ENCODE assay signal across 8 cellular contexts in the genomic region with DNA sequence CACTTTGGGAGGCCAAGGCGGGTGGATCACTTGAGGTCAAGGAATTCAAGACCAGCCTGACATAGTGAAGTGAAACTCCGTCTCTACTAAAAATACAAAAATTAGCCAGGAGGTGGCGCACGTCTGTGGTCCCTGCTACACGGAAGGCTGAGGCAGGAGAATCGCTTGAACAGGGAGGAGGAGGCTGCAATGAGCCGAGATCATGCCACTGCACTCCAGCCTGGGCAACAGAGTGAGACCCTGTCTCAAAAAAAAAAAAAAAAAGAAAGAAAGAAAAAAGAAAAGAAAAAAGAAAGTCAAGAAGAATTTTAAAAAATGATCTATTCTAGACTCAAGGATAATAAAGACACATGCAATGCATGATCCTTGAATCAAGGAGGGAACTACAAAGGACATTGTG. TPM values are rescaled to one million over a fixed set of nuclear protein-coding genes. Genes with fewer than 3 reads are reported as not detected.
DNase-seq lines count a peak whose midpoint lies in the region; ATAC-seq and TF ChIP-seq lines count a peak whose summit lies in the region.
"Not testable (repeated sequence)": the region's sequence is repeated elsewhere in the genome, so short reads cannot be mapped to it uniquely, and the experiment has no call there.

No MANE protein-coding gene starts in this region.

- H3K27ac Mint-ChIP-seq in endothelial cell (ENCODE audit: unreplicated experiment) = not testable (repeated sequence)

- not testable (repeated sequence) for H3K4me3 Mint-ChIP-seq in activated T-cell treated with anti-CD3 and anti-CD28 coated beads, Interleukin-2, amount 50 U/mL, for 4 hours; endothelial cell (ENCODE audit: unreplicated experiment)

- not testable (repeated sequence) for H3K9me3 Mint-ChIP-seq in activated T-cell treated with anti-CD3 and anti-CD28 coated beads, Interleukin-2, amount 50 U/mL, for 4 hours; endothelial cell (ENCODE audit: unreplicated experiment)

- H3K4me1 Mint-ChIP-seq in activated T-cell treated with anti-CD3 and anti-CD28 coated beads, Interleukin-2, amount 50 U/mL, for 4 hours (ENCODE audit: low read depth); endothelial cell (ENCODE audit: unreplicated experiment): not testable (repeated sequence)

- H3K4me3 ChIP-seq in AG10803 (ENCODE audit: low read length); lower leg skin (ENCODE audit: low read depth, poor library complexity, severe bottlenecking): not testable (repeated sequence)

- TF ChIP-seq POLR2A in lower leg skin (IDR thresholded peaks at IDR 0.05) = not testable (repeated sequence)

- H3K36me3 Mint-ChIP-seq in activated T-cell treated with anti-CD3 and anti-CD28 coated beads, Interleukin-2, amount 50 U/mL, for 4 hours (ENCODE audit: insufficient read depth); endothelial cell (ENCODE audit: low read depth, unreplicated experiment): not testable (repeated sequence)

- intact Hi-C loops in lower leg skin (cut with DNase I; ENCODE audit: low total_unique reads) = loop anchor here (10.0 kb wide), 1 partner anchor 59 kb away; no protein-coding TSS in a partner anchor

- 3 to 6% methylated on average over 7 of the region's 7 CpGs for WGBS in lower leg skin, 2 donors

- ATAC-seq in GM19351 (IDR thresholded peaks at IDR 0.05; ENCODE audit: unreplicated experiment) = peak; percentile 60
- ATAC-seq in activated T-cell treated with anti-CD3 and anti-CD28 coated beads, Interleukin-2, amount 50 U/mL, for 4 hours = peak; percentile 54 to 77

- peaks cover 25% of the 10 kb centered on the region for H3K27me3 Mint-ChIP-seq in activated T-cell treated with anti-CD3 and anti-CD28 coated beads, Interleukin-2, amount 50 U/mL, for 4 hours (ENCODE audit: low read depth)
- not testable (repeated sequence) for H3K27me3 Mint-ChIP-seq in endothelial cell (ENCODE audit: unreplicated experiment)

- DNase-seq in AG10803 (ENCODE audit: low read depth) (peak; percentile 49), NCI-H1417 (lab: John Stamatoyannopoulos, UW) (peak in 2 of 3 experiments; percentile 14 to 51), SK-N-DZ (ENCODE audit: low spot score) (peak; percentile 65), endothelial cell (ENCODE audit: low spot score) (peak; percentile 76), lower leg skin (ENCODE audit: low spot score in 2 of 2) (peak; percentile 53 to 87)
- DNase-seq in activated T-cell treated with anti-CD3 and anti-CD28 coated beads, Interleukin-2, amount 50 U/mL, for 4 hours = peak; percentile 48
- DNase-seq in stimulated activated CD4-positive, alpha-beta T cell treated with anti-CD3 and anti-CD28 coated beads, Interleukin-2, amount 100 ng/mL, for 4 hours (ENCODE audit: low read depth) = peak; percentile 46

- TF ChIP-seq CTCF in AG10803 (conservative IDR thresholded peaks at IDR 0.05; ENCODE audit: low read length) (peak; percentile 60), endothelial cell (IDR thresholded peaks at IDR 0.05; ENCODE audit: unreplicated experiment) (peak; percentile 81)
- TF ChIP-seq CTCF in lower leg skin (IDR thresholded peaks at IDR 0.05) = not testable (repeated sequence)

RNA-seq across cellular contexts. Expression of a gene that starts 32.8 kb away (rescaled TPM):
- 0.92 and 1.1 TPM in 2 replicates for polyA plus RNA-seq in SK-N-DZ (2014; cell fraction: cytosol; rRNA removed)
- 8.3 and 8.8 TPM in 2 replicates for polyA plus RNA-seq in SK-N-DZ (2014; cell fraction: nucleus; rRNA removed)
- total RNA-seq in activated T-cell treated with anti-CD3 and anti-CD28 coated beads, Interleukin-2, amount 50 U/mL, for 4 hours = 1 to 10 TPM; 1.0 to 1.4 (median 1.4) TPM
- total RNA-seq in endothelial cell (ENCODE audit: unreplicated experiment) (0.59 TPM), lower leg skin (1 to 10 TPM in 3 of 4 donors, under 1 TPM in 1; 0.49 to 3.2 (median 1.7) TPM)

RNA-seq across cellular contexts. Expression of a gene that starts 36.0 kb away (rescaled TPM):
- polyA plus RNA-seq in SK-N-DZ (2014; cell fraction: cytosol; rRNA removed) = not detected in 2 replicates
- polyA plus RNA-seq in SK-N-DZ (2014; cell fraction: nucleus; rRNA removed) = not detected in 2 replicates
- total RNA-seq in activated T-cell treated with anti-CD3 and anti-CD28 coated beads, Interleukin-2, amount 50 U/mL, for 4 hours = not detected
- total RNA-seq in endothelial cell (ENCODE audit: unreplicated experiment) (not detected), lower leg skin (not detected)

RNA-seq across cellular contexts. Expression of a gene that starts 46.8 kb away (rescaled TPM):
- polyA plus RNA-seq in SK-N-DZ (2014; cell fraction: cytosol; rRNA removed) = 0.56 TPM in 1 of 2 replicates, not detected in the other
- 1.2 TPM in 1 of 2 replicates, not detected in the other for polyA plus RNA-seq in SK-N-DZ (2014; cell fraction: nucleus; rRNA removed)
- total RNA-seq in activated T-cell treated with anti-CD3 and anti-CD28 coated beads, Interleukin-2, amount 50 U/mL, for 4 hours = not detected
- total RNA-seq in endothelial cell (ENCODE audit: unreplicated experiment) = not detected
- total RNA-seq in lower leg skin = not detected
